8 cellular contexts compared by ENCODE assay signal in the genomic region with DNA sequence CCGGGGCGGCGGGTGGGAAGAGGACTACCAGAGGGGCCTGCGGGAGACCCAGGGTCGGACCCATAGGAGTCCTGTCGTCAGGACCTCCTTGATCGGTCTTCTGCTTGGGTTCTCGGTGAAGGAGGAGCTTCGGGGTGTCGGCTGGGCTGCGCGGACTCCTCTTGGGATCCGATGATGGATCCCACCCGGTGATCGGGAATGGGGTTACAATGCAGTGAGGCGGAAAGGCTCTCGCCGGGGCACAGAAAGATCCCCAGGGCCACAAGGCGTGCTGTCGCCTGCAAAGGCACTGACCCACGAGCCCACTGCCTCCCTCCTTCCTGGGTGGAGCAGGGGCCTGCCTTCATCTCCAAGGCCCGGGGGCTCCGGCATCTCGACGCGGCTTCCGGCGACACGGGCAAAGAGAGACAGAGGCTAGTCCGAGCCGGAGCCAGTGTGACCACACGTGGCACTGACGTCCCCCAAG.
DNase-seq lines count a peak whose midpoint lies in the region; ATAC-seq and TF ChIP-seq lines count a peak whose summit lies in the region.
"Not testable (repeated sequence)": the region's sequence is repeated elsewhere in the genome, so short reads cannot be mapped to it uniquely, and the experiment has no call there.

No MANE protein-coding gene starts in this region.

- not testable (repeated sequence) for H3K27me3 ChIP-seq in HUES6 (ENCODE audit: control insufficient read depth, insufficient read depth, low read length)

- H3K9me3 Mint-ChIP-seq in activated CD4-positive, alpha-beta T cell treated with anti-CD3 and anti-CD28 coated beads for 36 hours (ENCODE audit: low read depth); stimulated activated effector memory CD8-positive, alpha-beta T cell treated with anti-CD3 and anti-CD28 coated beads, Interleukin-12 subunit alpha, Interleukin-12 subunit beta, amount 100 ng/mL, for 72 hours: not testable (repeated sequence)

- POLR2A ChIA-PET in AG04449 (lab: Yijun Ruan, JAX); activated CD4-positive, alpha-beta T cell treated with anti-CD3 and anti-CD28 coated beads for 36 hours (lab: Charles Lee): not testable (repeated sequence)

- H3K4me3 ChIP-seq in AG04449 (ENCODE audit: low read depth, low read length) (peak overlapping the region; percentile 65), HUES6 (ENCODE audit: low read depth, low read length) (peak overlapping the region; percentile 33; the same call in 1 of the 2 replicates), coronary artery (peak overlapping the region; percentile 65)
- H3K4me3 ChIP-seq in mucosa of descending colon = not testable (repeated sequence)

- not testable (repeated sequence) for H3K36me3 Mint-ChIP-seq in activated CD4-positive, alpha-beta T cell treated with anti-CD3 and anti-CD28 coated beads for 36 hours (ENCODE audit: low read depth); stimulated activated effector memory CD8-positive, alpha-beta T cell treated with anti-CD3 and anti-CD28 coated beads, Interleukin-12 subunit alpha, Interleukin-12 subunit beta, amount 100 ng/mL, for 72 hours

- not testable (repeated sequence) for H3K4me1 ChIP-seq in HUES6 (ENCODE audit: control insufficient read depth, insufficient read depth, low read length); mucosa of descending colon (ENCODE audit: low read depth)

- DNase-seq in AG04449 (ENCODE audit: low read depth, low spot score); coronary artery (ENCODE audit: low spot score): not testable (repeated sequence)
- peak; percentile 27 for DNase-seq in activated CD4-positive, alpha-beta T cell treated with anti-CD3 and anti-CD28 coated beads for 36 hours
- peak; percentile 9 for DNase-seq in activated naive CD4-positive, alpha-beta T cell treated with Interleukin-2 at 50 U/mL for 16 hours
- DNase-seq in Right ventricle myocardium superior (peak; percentile 41), mucosa of descending colon (peak in 2 of 3 donors; percentile 17 to 25)
- peak in 1 of 2 donors; percentile 51 for DNase-seq in stimulated activated effector memory CD8-positive, alpha-beta T cell treated with anti-CD3 and anti-CD28 coated beads, Interleukin-12 subunit alpha, Interleukin-12 subunit beta, amount 100 ng/mL, for 72 hours (ENCODE audit: low spot score in 2 of 2)

- H3K36me3 ChIP-seq in HUES6 (ENCODE audit: control insufficient read depth, insufficient read depth, low read length); mucosa of descending colon (ENCODE audit: low read depth): not testable (repeated sequence)

- H3K9me3 ChIP-seq in HUES6 (ENCODE audit: control insufficient read depth, insufficient read depth, low read depth, low read length); mucosa of descending colon: not testable (repeated sequence)

- CTCF ChIA-PET in AG04449 (lab: Yijun Ruan, JAX); activated CD4-positive, alpha-beta T cell treated with anti-CD3 and anti-CD28 coated beads for 36 hours (lab: Charles Lee): not testable (repeated sequence)

- not testable (repeated sequence) for ATAC-seq in activated CD4-positive, alpha-beta T cell treated with anti-CD3 and anti-CD28 coated beads for 36 hours; Right ventricle myocardium superior (ENCODE audit: poor library complexity); mucosa of descending colon; stimulated activated effector memory CD8-positive, alpha-beta T cell treated with anti-CD3 and anti-CD28 coated beads, Interleukin-12 subunit alpha, Interleukin-12 subunit beta, amount 100 ng/mL, for 72 hours

- H3K4me3 Mint-ChIP-seq in activated CD4-positive, alpha-beta T cell treated with anti-CD3 and anti-CD28 coated beads for 36 hours = peak overlapping the region; percentile 97
- H3K4me3 Mint-ChIP-seq in stimulated activated effector memory CD8-positive, alpha-beta T cell treated with anti-CD3 and anti-CD28 coated beads, Interleukin-12 subunit alpha, Interleukin-12 subunit beta, amount 100 ng/mL, for 72 hours = peak overlapping the region; percentile 82

- not testable (repeated sequence) for H3K4me1 Mint-ChIP-seq in activated CD4-positive, alpha-beta T cell treated with anti-CD3 and anti-CD28 coated beads for 36 hours; stimulated activated effector memory CD8-positive, alpha-beta T cell treated with anti-CD3 and anti-CD28 coated beads, Interleukin-12 subunit alpha, Interleukin-12 subunit beta, amount 100 ng/mL, for 72 hours

- TF ChIP-seq CTCF in AG04449 (IDR thresholded peaks at IDR 0.05; ENCODE audit: insufficient read depth, low read length, missing control alignments); coronary artery (IDR thresholded peaks at IDR 0.05); mucosa of descending colon (IDR thresholded peaks at IDR 0.05): not testable (repeated sequence)

- not testable (repeated sequence) for H3K9ac ChIP-seq in HUES6 (ENCODE audit: low read length)

- H3K27me3 Mint-ChIP-seq in activated CD4-positive, alpha-beta T cell treated with anti-CD3 and anti-CD28 coated beads for 36 hours = not testable (repeated sequence)

- not testable (repeated sequence) for H3K27ac Mint-ChIP-seq in activated CD4-positive, alpha-beta T cell treated with anti-CD3 and anti-CD28 coated beads for 36 hours; stimulated activated effector memory CD8-positive, alpha-beta T cell treated with anti-CD3 and anti-CD28 coated beads, Interleukin-12 subunit alpha, Interleukin-12 subunit beta, amount 100 ng/mL, for 72 hours

- intact Hi-C loops in activated CD4-positive, alpha-beta T cell treated with anti-CD3 and anti-CD28 coated beads for 36 hours (cut with DNase I, micrococcal nuclease); Right ventricle myocardium superior (cut with DNase I); mucosa of descending colon (cut with DNase I, micrococcal nuclease): not testable (repeated sequence)

- H3K27ac ChIP-seq in HUES6 (ENCODE audit: low read depth, low read length) = not testable (repeated sequence)
- H3K27ac ChIP-seq in coronary artery = peak overlapping the region; percentile 51 to 64
